9 cellular contexts compared by ENCODE assay signal in the genomic region with DNA sequence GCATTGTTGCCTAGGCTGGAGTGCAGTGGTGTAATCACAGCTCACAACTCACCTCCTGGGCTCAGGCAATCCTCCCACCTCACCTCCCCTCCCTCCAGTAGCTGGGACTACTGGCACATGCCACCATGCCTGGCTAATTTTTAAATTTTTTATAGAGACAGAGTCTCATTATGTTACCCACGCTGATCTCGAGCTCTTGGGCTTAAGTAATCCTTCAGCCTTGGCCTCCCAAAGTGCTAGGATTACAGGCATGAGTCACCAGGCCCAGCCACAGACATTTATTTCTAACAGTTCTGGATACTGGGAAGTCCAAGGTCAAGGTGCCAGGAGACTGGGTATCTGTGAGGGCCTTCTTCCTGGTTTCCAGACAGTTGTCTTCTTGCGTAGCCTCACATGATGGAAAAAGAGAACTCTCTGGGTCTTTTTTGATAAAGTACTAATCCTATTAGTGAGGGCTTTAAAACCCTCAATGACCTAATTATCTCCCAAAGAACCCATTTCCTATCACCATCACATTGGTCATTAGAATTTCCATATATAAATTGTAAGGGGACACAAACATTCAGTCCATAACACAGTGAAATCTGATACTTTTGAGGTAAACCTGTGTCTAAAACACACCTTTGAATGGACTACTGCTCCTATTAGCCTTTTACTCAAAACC.
DNase-seq lines count a peak whose midpoint lies in the region; ATAC-seq, FAIRE-seq and TF ChIP-seq lines count a peak whose summit lies in the region.
"Had no signal": no experiment of that assay in that cellular context is flagged by ENCODE, and none has a peak within 500 bp of the region (broad histone marks: within the 10 kb centered on the region; RNA-seq: fewer than 3 reads in every experiment).

No MANE protein-coding gene starts in this region.

- no peaks in the 10 kb centered on the region for H3K36me3 ChIP-seq in ascending aorta
- peaks cover 0 to 6% of the 10 kb centered on the region in 2 experiments; a peak in 1 of 5 replicates for H3K36me3 ChIP-seq in HepG2 (replicated peaks in 1 of 2; ENCODE audit: control insufficient read depth in 1 of 2, insufficient read depth in 2 of 2, low read length in 2 of 2)
- no peaks in the 10 kb centered on the region for H3K36me3 ChIP-seq in transverse colon

- H3K4me1 ChIP-seq in ascending aorta (peaks cover 11% of the 10 kb centered on the region in 2 donors), HepG2 (ENCODE audit: insufficient read depth, low read length) (peaks cover 31% of the 10 kb centered on the region), transverse colon (peaks cover 12 to 30% (median 18%) of the 10 kb centered on the region in 4 donors)

- peak overlapping the region; percentile 20; the same call in 1 of the 2 replicates for H3K9ac ChIP-seq in HepG2 (ENCODE audit: insufficient read depth, low read depth, low read length)

- H3K4me3 Mint-ChIP-seq in activated CD4-positive, alpha-beta T cell treated with anti-CD3 and anti-CD28 coated beads, Interleukin-2, amount 10 ng/mL, durations not matched to agents 24 days and 14 days = peak overlapping the region; percentile 70
- H3K4me3 Mint-ChIP-seq: memory B cell had no signal

- no peak for FAIRE-seq in HepG2 (lab: Jason Lieb, UNC)

- peak overlapping the region; percentile 84 for H3K4me2 ChIP-seq in HepG2 (ENCODE audit: low read depth, low read length)

- H3K9me3 ChIP-seq in ascending aorta = no peaks in the 10 kb centered on the region
- no peaks in the 10 kb centered on the region for H3K9me3 ChIP-seq in HepG2 (ENCODE audit: low read length)
- no peaks in the 10 kb centered on the region for H3K9me3 ChIP-seq in transverse colon

- H3K9me3 Mint-ChIP-seq in activated CD4-positive, alpha-beta T cell treated with anti-CD3 and anti-CD28 coated beads, Interleukin-2, amount 10 ng/mL, durations not matched to agents 24 days and 14 days = no peaks in the 10 kb centered on the region
- H3K9me3 Mint-ChIP-seq: memory B cell had no signal

- no peaks in the 10 kb centered on the region for H3K27me3 Mint-ChIP-seq in activated CD4-positive, alpha-beta T cell treated with anti-CD3 and anti-CD28 coated beads, Interleukin-2, amount 10 ng/mL, durations not matched to agents 24 days and 14 days
- H3K27me3 Mint-ChIP-seq: memory B cell had no signal

- H3K27ac ChIP-seq in ascending aorta (peak overlapping the region; percentile 81 to 85), HepG2 (ENCODE audit: extremely low read length, insufficient read depth, low read length) (peak overlapping the region; percentile 65), transverse colon (peak overlapping the region; percentile 74 to 83 (median 80))

- TF ChIP-seq EP300 in HepG2 (IDR thresholded peaks at IDR 0.05; ENCODE audit: low read depth in 2 of 2, low read length in 2 of 2) (no peak), HepG2 (CRISPR knock-in tag; IDR thresholded peaks at IDR 0.05; ENCODE audit: borderline replicate concordance) (no peak), transverse colon (IDR thresholded peaks at IDR 0.05; ENCODE audit: low read depth) (no peak)

- peaks cover 41% of the 10 kb centered on the region for H3K79me2 ChIP-seq in HepG2 (ENCODE audit: insufficient read depth, low read length)

- peaks cover 19% of the 10 kb centered on the region for H3K4me1 Mint-ChIP-seq in activated CD4-positive, alpha-beta T cell treated with anti-CD3 and anti-CD28 coated beads, Interleukin-2, amount 10 ng/mL, durations not matched to agents 24 days and 14 days

- H3K4me3 ChIP-seq in ascending aorta (peak overlapping the region; percentile 29 to 48), HepG2 (replicated peaks in 1 of 3; ENCODE audit: insufficient read depth in 1 of 3, low read depth in 2 of 3, low read length in 3 of 3) (peak overlapping the region in 2 of 3 experiments; percentile 35 to 38; a peak in 1 of 6 replicates), transverse colon (peak overlapping the region in 1 of 4 donors; percentile 12)

- in situ Hi-C loops in HepG2 (cut with HindIII; ENCODE audit: extremely low pct_ligation_motif_present, low pct_unique_long_range_greater_than_20kb) = no loop called here
- in situ Hi-C loops in transverse colon (cut with MboI; ENCODE audit: low pct_ligation_motif_present in 1 of 4, low pct_unique_long_range_greater_than_20kb in 1 of 4, low sequenced_read_pairs in 3 of 4) = no loop called here

- peak overlapping the region; percentile 43 for H3K27ac Mint-ChIP-seq in activated CD4-positive, alpha-beta T cell treated with anti-CD3 and anti-CD28 coated beads, Interleukin-2, amount 10 ng/mL, durations not matched to agents 24 days and 14 days
- H3K27ac Mint-ChIP-seq: memory B cell had no signal

- no TSS peak for BruUV-seq in HepG2 (replicated peaks; lab: Mats Ljungman, UMichigan)

- H3K27me3 ChIP-seq in ascending aorta (no peaks in the 10 kb centered on the region), HepG2 (ENCODE audit: control insufficient read depth in 1 of 2, insufficient read depth in 2 of 2, low read length in 2 of 2) (no peaks in the 10 kb centered on the region), transverse colon (no peaks in the 10 kb centered on the region)

- no peak for DNase-seq in activated CD4-positive, alpha-beta T cell treated with anti-CD3 and anti-CD28 coated beads, Interleukin-2, amount 10 ng/mL, durations not matched to agents 24 days and 14 days
- no peak for DNase-seq in activated CD4-positive, alpha-beta T cell treated with anti-CD3 and anti-CD28 coated beads for 48 hours
- DNase-seq in ascending aorta (ENCODE audit: low spot score in 2 of 2) (peak in 1 of 2 donors; percentile 77), HepG2 (ENCODE audit: low spot score) (peak; percentile 58), transverse colon (peak; percentile 52), occipital lobe (lab: John Stamatoyannopoulos, UW) (no peak)
- DNase-seq in stimulated activated CD4-positive, alpha-beta T cell treated with anti-CD3 and anti-CD28 coated beads, Interleukin-4, amount 100 ng/mL, for 24 hours = no peak

- CTCF ChIA-PET in HepG2 (lab: Yijun Ruan, JAX; ENCODE audit: low intra/inter-chr PET ratio, low total read pairs) = no interaction called here

- H2AFZ ChIP-seq in HepG2 (ENCODE audit: low read length) = no peak overlapping the region

- WGBS in HepG2 (ENCODE audit: low lambda C conversion rate) = 21% methylated on average over 3 of the region's 3 CpGs
- WGBS in transverse colon (ENCODE audit: low coverage in 1 of 2), 2 donors = 43% methylated on average over 3 of the region's 3 CpGs; no CpG with 5 or more reads in 1 of the 2 donors

- intact Hi-C loops in activated CD4-positive, alpha-beta T cell treated with anti-CD3 and anti-CD28 coated beads, Interleukin-2, amount 10 ng/mL, durations not matched to agents 24 days and 14 days (cut with micrococcal nuclease) = no loop called here
- intact Hi-C loops in ascending aorta (cut with DNase I) = loop anchor here (5.0 to 10.0 kb wide), 5 partner anchors 65 to 447 kb away; a partner anchor contains a TSS
- intact Hi-C loops in HepG2 (cut with micrococcal nuclease; ENCODE audit: unreplicated experiment) = no loop called here
- intact Hi-C loops in transverse colon (cut with DNase I; ENCODE audit: low total_unique reads) = no loop called here

- no peak for TF ChIP-seq POLR2A in HepG2 (IDR thresholded peaks at IDR 0.05; ENCODE audit: insufficient read depth in 1 of 2, low read depth in 2 of 2, low read length in 2 of 2)
- TF ChIP-seq POLR2A in transverse colon (IDR thresholded peaks at IDR 0.05) = no peak

- no peak for TF ChIP-seq CTCF in ascending aorta (IDR thresholded peaks at IDR 0.05)
- TF ChIP-seq CTCF in HepG2 (CRISPR knock-in tag; IDR thresholded peaks at IDR 0.05) = no peak
- no peak for TF ChIP-seq CTCF in transverse colon (IDR thresholded peaks at IDR 0.05)

- H4K20me1 ChIP-seq in HepG2 (ENCODE audit: insufficient read depth, low read length) = peaks cover 13% of the 10 kb centered on the region

- no peak for TF ChIP-seq RAD21 in HepG2 (CRISPR knock-in tag; IDR thresholded peaks at IDR 0.05)

- peak; percentile 25 for ATAC-seq in HepG2
- no peak for ATAC-seq in HG02970 (IDR thresholded peaks at IDR 0.05; ENCODE audit: low FRiP score, unreplicated experiment)

- no peaks in the 10 kb centered on the region for H3K36me3 Mint-ChIP-seq in activated CD4-positive, alpha-beta T cell treated with anti-CD3 and anti-CD28 coated beads, Interleukin-2, amount 10 ng/mL, durations not matched to agents 24 days and 14 days (ENCODE audit: low read depth)

- POLR2A ChIA-PET in HepG2 (lab: Yijun Ruan, JAX) = interaction anchor here (0.5 to 3.2 kb wide), 9 partner anchors 10 to 211 kb away, joined by 3 to 26 read pairs (median 3); a partner anchor contains a TSS

TF ChIP-seq in HepG2, 621 proteins besides CTCF, POLR2A, EP300 and RAD21 (continues in another document):
- no peak for TF ChIP-seq GZF1 (CRISPR knock-in tag; IDR thresholded peaks at IDR 0.05)
- TF ChIP-seq RARA (CRISPR knock-in tag; IDR thresholded peaks at IDR 0.05) = peak; percentile 55; the same call in 1 of the 2 replicates
- peak; percentile 86 for TF ChIP-seq SKI (IDR thresholded peaks at IDR 0.05; ENCODE audit: partially characterized antibody)
- TF ChIP-seq BRD4 (CRISPR knock-in tag; IDR thresholded peaks at IDR 0.05) = no peak
- no peak for TF ChIP-seq ZNF558 (CRISPR knock-in tag; IDR thresholded peaks at IDR 0.05; ENCODE audit: borderline replicate concordance)
- TF ChIP-seq IKZF1 (IDR thresholded peaks at IDR 0.05) = no peak
- TF ChIP-seq DR1 (CRISPR knock-in tag; IDR thresholded peaks at IDR 0.05) = no peak
- no peak for TF ChIP-seq ZNF350 (CRISPR knock-in tag; IDR thresholded peaks at IDR 0.05; ENCODE audit: borderline replicate concordance, low read depth)
- peak; percentile 67; the same call in 1 of the 2 replicates for TF ChIP-seq FOSL1 (CRISPR knock-in tag; IDR thresholded peaks at IDR 0.05; ENCODE audit: borderline replicate concordance)
- TF ChIP-seq, protein P1, sequence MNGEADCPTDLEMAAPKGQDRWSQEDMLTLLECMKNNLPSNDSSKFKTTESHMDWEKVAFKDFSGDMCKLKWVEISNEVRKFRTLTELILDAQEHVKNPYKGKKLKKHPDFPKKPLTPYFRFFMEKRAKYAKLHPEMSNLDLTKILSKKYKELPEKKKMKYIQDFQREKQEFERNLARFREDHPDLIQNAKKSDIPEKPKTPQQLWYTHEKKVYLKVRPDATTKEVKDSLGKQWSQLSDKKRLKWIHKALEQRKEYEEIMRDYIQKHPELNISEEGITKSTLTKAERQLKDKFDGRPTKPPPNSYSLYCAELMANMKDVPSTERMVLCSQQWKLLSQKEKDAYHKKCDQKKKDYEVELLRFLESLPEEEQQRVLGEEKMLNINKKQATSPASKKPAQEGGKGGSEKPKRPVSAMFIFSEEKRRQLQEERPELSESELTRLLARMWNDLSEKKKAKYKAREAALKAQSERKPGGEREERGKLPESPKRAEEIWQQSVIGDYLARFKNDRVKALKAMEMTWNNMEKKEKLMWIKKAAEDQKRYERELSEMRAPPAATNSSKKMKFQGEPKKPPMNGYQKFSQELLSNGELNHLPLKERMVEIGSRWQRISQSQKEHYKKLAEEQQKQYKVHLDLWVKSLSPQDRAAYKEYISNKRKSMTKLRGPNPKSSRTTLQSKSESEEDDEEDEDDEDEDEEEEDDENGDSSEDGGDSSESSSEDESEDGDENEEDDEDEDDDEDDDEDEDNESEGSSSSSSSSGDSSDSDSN (CRISPR knock-in tag; IDR thresholded peaks at IDR 0.05) = 0 out of 2 replicates have a peak, but pooled peaks have one; percentile 28
- peak; percentile 94 for TF ChIP-seq FOSL2 (CRISPR knock-in tag; IDR thresholded peaks at IDR 0.05)

Comparison
In these comparisons a context has a peak if more than half of its experiments do, and no peak if none do; other contexts are left out.
1. DNase-seq: peak in HepG2 (single experiment) and transverse colon (single experiment); none in activated CD4-positive, alpha-beta T cell treated with anti-CD3 and anti-CD28 coated beads, Interleukin-2, amount 10 ng/mL, durations not matched to agents 24 days and 14 days (single experiment), activated CD4-positive, alpha-beta T cell treated with anti-CD3 and anti-CD28 coated beads for 48 hours (single experiment), occipital lobe (single experiment) and stimulated activated CD4-positive, alpha-beta T cell treated with anti-CD3 and anti-CD28 coated beads, Interleukin-4, amount 100 ng/mL, for 24 hours (single experiment).
2. Peak in every context shown above with its lines, with median percentiles within 50 percentile points of each other: H3K27ac ChIP-seq.